In the genomic region with DNA sequence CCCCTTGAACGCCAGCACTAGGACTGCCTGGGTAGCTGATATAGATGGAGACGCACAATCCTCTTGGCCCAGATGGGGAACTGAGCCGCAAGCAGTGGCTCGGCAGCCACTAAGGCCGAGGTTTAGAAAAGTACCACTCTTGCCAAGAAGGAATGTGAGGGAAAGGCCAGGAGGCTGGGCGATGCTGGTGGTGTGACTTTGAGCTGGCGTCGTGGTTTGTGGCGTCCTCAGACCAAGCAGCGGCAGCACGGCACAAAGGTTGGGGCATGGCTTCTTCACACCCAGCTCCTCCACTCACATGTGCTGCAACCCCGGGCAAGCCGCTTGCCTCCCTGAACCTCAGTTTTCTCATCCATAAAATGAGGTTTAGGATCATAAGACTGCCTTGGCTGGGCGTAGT, we compare ENCODE assay signal across 23 cellular contexts.
"Had no signal": no experiment of that assay in that cellular context is flagged by ENCODE, and none has a peak within 500 bp of the region (broad histone marks: within the 10 kb centered on the region; RNA-seq: fewer than 3 reads in every experiment).

No MANE protein-coding gene starts in this region.

- ATAC-seq: activated naive CD4-positive, alpha-beta T cell treated with anti-CD3 and anti-CD28 coated beads, Interleukin-2, amount 50 U/mL, for 72 hours; heart left ventricle; left lobe of liver; lower lobe of right lung; naive thymus-derived CD4-positive, alpha-beta T cell; stimulated activated naive CD8-positive, alpha-beta T cell treated with anti-CD3 and anti-CD28 coated beads, Interleukin-15, amount 100 ng/mL, for 72 hours; WTC11 had no signal

- H3K4me3 ChIP-seq: heart left ventricle, lower lobe of right lung, ovary, prostate gland, right atrium auricular region, suprapubic skin, tibial nerve, vagina had no signal

- DNase-seq: activated gamma-delta T cell treated with Interleukin-2 at 50 U/mL for 16 hours; activated T-cell treated with anti-CD3 and anti-CD28 coated beads, Interleukin-2, amount 50 U/mL, for 1 hour; endodermal cell; heart left ventricle; lower lobe of right lung; naive thymus-derived CD4-positive, alpha-beta T cell; ovary; stimulated activated CD4-positive, alpha-beta T cell treated with anti-CD3 and anti-CD28 coated beads, Interleukin-12 subunit alpha, Interleukin-12 subunit beta, amount 100 ng/mL, for 4 hours; stimulated activated CD4-positive, alpha-beta T cell treated with anti-CD3 and anti-CD28 coated beads, Interleukin-4, amount 100 ng/mL, for 4 hours; stimulated activated naive CD8-positive, alpha-beta T cell treated with anti-CD3 and anti-CD28 coated beads, Interleukin-15, amount 100 ng/mL, for 72 hours; T-helper 1 cell; T-helper 9 cell had no signal

- FAIRE-seq: astrocyte, colon had no signal

- H3K27ac Mint-ChIP-seq: endodermal cell; naive thymus-derived CD4-positive, alpha-beta T cell; stimulated activated naive CD8-positive, alpha-beta T cell treated with anti-CD3 and anti-CD28 coated beads, Interleukin-15, amount 100 ng/mL, for 72 hours; WTC11 had no signal

- H3K9me3 Mint-ChIP-seq: activated naive CD4-positive, alpha-beta T cell treated with anti-CD3 and anti-CD28 coated beads, Interleukin-2, amount 50 U/mL, for 72 hours; central memory CD8-positive, alpha-beta T cell; endodermal cell; naive thymus-derived CD4-positive, alpha-beta T cell; stimulated activated naive CD8-positive, alpha-beta T cell treated with anti-CD3 and anti-CD28 coated beads, Interleukin-15, amount 100 ng/mL, for 72 hours; WTC11 had no signal

- H3K27me3 ChIP-seq: heart left ventricle, ovary, right atrium auricular region, suprapubic skin, tibial nerve, vagina had no signal

- H3K4me3 Mint-ChIP-seq: central memory CD8-positive, alpha-beta T cell; endodermal cell; naive thymus-derived CD4-positive, alpha-beta T cell; stimulated activated naive CD8-positive, alpha-beta T cell treated with anti-CD3 and anti-CD28 coated beads, Interleukin-15, amount 100 ng/mL, for 72 hours; WTC11 had no signal

- H3K9me3 ChIP-seq: heart left ventricle, lower lobe of right lung, ovary, prostate gland, right atrium auricular region, suprapubic skin, tibial nerve, vagina had no signal

- H3K27me3 Mint-ChIP-seq: central memory CD8-positive, alpha-beta T cell; naive thymus-derived CD4-positive, alpha-beta T cell; stimulated activated naive CD8-positive, alpha-beta T cell treated with anti-CD3 and anti-CD28 coated beads, Interleukin-15, amount 100 ng/mL, for 72 hours had no signal

- H3K27ac ChIP-seq: heart left ventricle, lower lobe of right lung, ovary, prostate gland, right atrium auricular region, suprapubic skin, tibial nerve, vagina had no signal

- H3K36me3 ChIP-seq: ovary had no signal
